ENCODE assay signal across 15 cellular contexts in the genomic region with DNA sequence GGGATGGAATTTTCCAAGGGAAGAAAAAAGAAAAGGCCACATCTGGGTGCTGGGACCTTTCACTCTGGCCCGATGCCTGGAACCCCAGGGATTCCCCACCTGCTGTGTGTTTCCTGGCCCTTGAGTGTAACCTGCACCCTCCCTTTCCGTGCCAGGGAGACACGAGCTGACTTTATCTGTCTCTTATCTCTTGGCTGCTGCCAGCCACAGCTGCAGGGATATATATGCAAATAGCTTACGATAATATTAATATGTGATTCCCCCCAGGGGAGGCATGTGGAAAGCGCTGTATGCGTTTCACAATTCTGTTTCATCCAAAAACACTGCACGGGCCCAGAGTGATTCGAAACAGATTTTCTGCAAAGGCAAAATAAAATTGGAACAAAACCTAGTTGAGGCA. TPM values are rescaled to one million over a fixed set of nuclear protein-coding genes. Genes with fewer than 3 reads are reported as not detected.
DNase-seq lines count a peak whose midpoint lies in the region; TF ChIP-seq lines count a peak whose summit lies in the region.
"Had no signal": no experiment of that assay in that cellular context is flagged by ENCODE, and none has a peak within 500 bp of the region (broad histone marks: within the 10 kb centered on the region; RNA-seq: fewer than 3 reads in every experiment).

No MANE protein-coding gene starts in this region.

- no peaks in the 10 kb centered on the region for H4K20me1 ChIP-seq in Karpas-422 (ENCODE audit: insufficient read depth, low read depth, low read length)

- H3K4me1 ChIP-seq in Karpas-422 (ENCODE audit: low read length) = peaks cover 7% of the 10 kb centered on the region
- peaks cover 19% of the 10 kb centered on the region for H3K4me1 ChIP-seq in Caco-2

- no peak for TF ChIP-seq CTCF in AG10803 (conservative IDR thresholded peaks at IDR 0.05; ENCODE audit: low read length)
- TF ChIP-seq CTCF in coronary artery (IDR thresholded peaks at IDR 0.05) = no peak
- no peak for TF ChIP-seq CTCF in Caco-2 (IDR thresholded peaks at IDR 0.05; ENCODE audit: insufficient read depth in 1 of 2, low read depth in 1 of 2, low read length in 1 of 2, severe bottlenecking in 1 of 2, unreplicated experiment in 1 of 2)

- H3K9me3 ChIP-seq in Karpas-422 (ENCODE audit: low read length) (no peaks in the 10 kb centered on the region), Caco-2 (no peaks in the 10 kb centered on the region)

- no peak overlapping the region for H3K27ac Mint-ChIP-seq in Caco-2 (ENCODE audit: unreplicated experiment)
- H3K27ac Mint-ChIP-seq: activated naive CD4-positive, alpha-beta T cell treated with anti-CD3 and anti-CD28 coated beads, Interleukin-2, amount 10 ng/mL, durations not matched to agents 7 days and 5 days; CD4-positive, alpha-beta memory T cell; memory B cell had no signal

- CTCF ChIA-PET in Caco-2 (lab: Charles Lee) = interaction anchor here (0.6 to 3.0 kb wide), 4 partner anchors 24 to 61 kb away, joined by 3 to 14 read pairs (median 6); no protein-coding TSS in a partner anchor

- DNase-seq in AG10803 (ENCODE audit: low read depth) (peak; percentile 49), NCI-H146 (lab: John Stamatoyannopoulos, UW) (peak; percentile 77), coronary artery (ENCODE audit: low spot score) (no peak), mucosa of gallbladder (ENCODE audit: low spot score) (peak; percentile 70), Karpas-422 (no peak), Caco-2 (no peak), dedifferentiated amniotic fluid mesenchymal stem cell (ENCODE audit: extremely low spot score) (no peak)
- DNase-seq in activated CD8-positive, alpha-beta memory T cell treated with anti-CD3 and anti-CD28 coated beads, Interleukin-2, amount 50 U/mL, for 48 hours = no peak
- DNase-seq: activated naive CD4-positive, alpha-beta T cell treated with anti-CD3 and anti-CD28 coated beads, Interleukin-2, amount 10 ng/mL, durations not matched to agents 7 days and 5 days; CD4-positive, alpha-beta memory T cell; NK-92 treated with Interleukin-12 subunit alpha and Interleukin-12 subunit beta, amount 100 ng/mL, for 24 hours; stimulated activated CD4-positive, alpha-beta T cell treated with anti-CD3 and anti-CD28 coated beads, Interleukin-15, amount 100 ng/mL, for 24 hours; substantia nigra had no signal

- BruUV-seq in Caco-2 (replicated peaks; lab: Mats Ljungman, UMichigan) = no TSS peak

- H3K27ac ChIP-seq in coronary artery = no peak overlapping the region
- H3K27ac ChIP-seq in Karpas-422 (ENCODE audit: low read length) = no peak overlapping the region

- no peaks in the 10 kb centered on the region for H3K27me3 Mint-ChIP-seq in Caco-2 (ENCODE audit: insufficient read depth, unreplicated experiment)

- H3K9me3 Mint-ChIP-seq in Caco-2 (ENCODE audit: unreplicated experiment) = no peaks in the 10 kb centered on the region
- H3K9me3 Mint-ChIP-seq: activated naive CD4-positive, alpha-beta T cell treated with anti-CD3 and anti-CD28 coated beads, Interleukin-2, amount 10 ng/mL, durations not matched to agents 7 days and 5 days; CD4-positive, alpha-beta memory T cell; memory B cell had no signal

- H3K36me3 ChIP-seq in Karpas-422 (ENCODE audit: insufficient read depth, low read length) = no peaks in the 10 kb centered on the region
- no peaks in the 10 kb centered on the region for H3K36me3 ChIP-seq in Caco-2 (ENCODE audit: control insufficient read depth, insufficient read depth, low read length)

- H3K27me3 ChIP-seq in Karpas-422 (ENCODE audit: low read length) (no peaks in the 10 kb centered on the region), Caco-2 (replicated peaks; ENCODE audit: control insufficient read depth, insufficient read depth, low read length) (no peaks in the 10 kb centered on the region)

- no peak overlapping the region for H3K4me2 ChIP-seq in Karpas-422 (ENCODE audit: low read depth, low read length, poor library complexity, severe bottlenecking)

- POLR2A ChIA-PET in Caco-2 (lab: Charles Lee) = interaction anchor here (0.5 kb wide), 2 partner anchors 13 to 27 kb away, joined by 3 to 5 read pairs; no protein-coding TSS in a partner anchor

- intact Hi-C loops in Caco-2 (cut with micrococcal nuclease; ENCODE audit: unreplicated experiment) = no loop called here

- H3K4me3 Mint-ChIP-seq in Caco-2 (ENCODE audit: unreplicated experiment) = no peak overlapping the region
- H3K4me3 Mint-ChIP-seq: activated naive CD4-positive, alpha-beta T cell treated with anti-CD3 and anti-CD28 coated beads, Interleukin-2, amount 10 ng/mL, durations not matched to agents 7 days and 5 days; memory B cell had no signal

- H3K79me2 ChIP-seq in Karpas-422 (ENCODE audit: low read length) = no peaks in the 10 kb centered on the region

- no peaks in the 10 kb centered on the region for H3K9me2 ChIP-seq in Karpas-422 (replicated peaks; ENCODE audit: insufficient read depth, low read length)

- no peak overlapping the region for H3K9ac ChIP-seq in Karpas-422 (ENCODE audit: low read length)

- H3K36me3 Mint-ChIP-seq in Caco-2 (ENCODE audit: insufficient read depth, unreplicated experiment) = no peaks in the 10 kb centered on the region
- H3K36me3 Mint-ChIP-seq: activated naive CD4-positive, alpha-beta T cell treated with anti-CD3 and anti-CD28 coated beads, Interleukin-2, amount 10 ng/mL, durations not matched to agents 7 days and 5 days; CD4-positive, alpha-beta memory T cell had no signal

- H3K4me3 ChIP-seq in AG10803 (ENCODE audit: low read length) (0 out of 2 replicates have a peak overlapping the region, but pooled peaks have one; percentile 48), coronary artery (peak overlapping the region; percentile 63), Karpas-422 (ENCODE audit: low read length) (no peak overlapping the region), Caco-2 (ENCODE audit: low read depth, low read length) (no peak overlapping the region)

- H2AFZ ChIP-seq in Karpas-422 (ENCODE audit: low read length) = no peak overlapping the region

- peaks cover 18% of the 10 kb centered on the region for H3K4me1 Mint-ChIP-seq in Caco-2 (ENCODE audit: low read depth, unreplicated experiment)

RNA-seq across cellular contexts. Expression of gene RIPOR3, which starts 1.5 kb away (rescaled TPM):
- total RNA-seq in mucosa of gallbladder (6.4 TPM), Caco-2 (2022) (0.18 and 0.67 TPM in 2 replicates)
- not detected in 2 replicates for total RNA-seq in Karpas-422 (2014; rRNA removed; shearing (Covaris generic); ENCODE audit: low replicate concordance)
- total RNA-seq: CD4-positive, alpha-beta memory T cell; endothelial cell of umbilical vein had no signal

RNA-seq across cellular contexts. Expression of gene PARD6B, which starts 41.5 kb away (rescaled TPM):
- total RNA-seq in mucosa of gallbladder (41.1 TPM), Caco-2 (2022) (153 and 156 TPM in 2 replicates)
- 2.6 and 5.9 TPM in 2 replicates for total RNA-seq in Karpas-422 (2014; rRNA removed; shearing (Covaris generic); ENCODE audit: low replicate concordance)
- total RNA-seq: endothelial cell of umbilical vein had no signal

Comparison
In these comparisons a context has a peak if more than half of its experiments do, and no peak if none do; other contexts are left out.
1. DNase-seq: peak in AG10803 (single experiment), NCI-H146 (single experiment) and mucosa of gallbladder (single experiment); none in coronary artery (single experiment), Karpas-422 (single experiment), activated CD8-positive, alpha-beta memory T cell treated with anti-CD3 and anti-CD28 coated beads, Interleukin-2, amount 50 U/mL, for 48 hours (single experiment), Caco-2 (0 of 2) and dedifferentiated amniotic fluid mesenchymal stem cell (single experiment).
2. H3K4me3 ChIP-seq: peak in AG10803 (single experiment) and coronary artery (single experiment); none in Karpas-422 (single experiment) and Caco-2 (single experiment).